6 cellular contexts compared by ENCODE assay signal in genomic region chr4:103354006-103354405, GRCh38.
"Had no signal": no experiment of that assay in that cellular context is flagged by ENCODE, and none has a peak within 500 bp of the region (broad histone marks: within the 10 kb centered on the region; RNA-seq: fewer than 3 reads in every experiment).

No MANE protein-coding gene starts in this region.

- H3K4me1 Mint-ChIP-seq: GM23338 had no signal

- ATAC-seq: GM23338, K562 had no signal

- H3K27ac Mint-ChIP-seq: GM23338, H9 had no signal

- H3K4me3 Mint-ChIP-seq: GM23338, H9 had no signal

- DNase-seq: H9, HCEC 1CT, IMR-90, KG1 had no signal
